ENCODE assay signal across 8 cellular contexts in genomic region chr17:67491009-67491677, GRCh38.
DNase-seq lines count a peak whose midpoint lies in the region; ATAC-seq and TF ChIP-seq lines count a peak whose summit lies in the region.

No MANE protein-coding gene starts in this region.

- POLR2A ChIA-PET in A673 (lab: Charles Lee; ENCODE audit: low non-redundant PET), result no interaction called here

- no peak for DNase-seq in A673 (ENCODE audit: low spot score)
- peak; percentile 93 for DNase-seq in HS-5 (ENCODE audit: low read depth)
- DNase-seq in amniotic epithelial cell (ENCODE audit: low read depth), result peak; percentile 96
- peak; percentile 94 for DNase-seq in left cardiac atrium
- peak; percentile 96 for DNase-seq in posterior vena cava (ENCODE audit: low spot score)
- DNase-seq in effector CD8-positive, alpha-beta T cell (lab: John Stamatoyannopoulos, UW), result no peak
- DNase-seq in NCI-H146 (lab: John Stamatoyannopoulos, UW), result no peak

- H3K36me3 ChIP-seq in A673 (ENCODE audit: insufficient read depth, low read length, poor library complexity, severe bottlenecking), result no peaks in the 10 kb centered on the region

- H3K9me3 ChIP-seq in A673 (ENCODE audit: low read depth, low read length, poor library complexity, severe bottlenecking), result no peaks in the 10 kb centered on the region

- CTCF ChIA-PET in A673 (lab: Charles Lee), result no interaction called here

- H3K4me1 ChIP-seq in A673 (ENCODE audit: insufficient read depth, low read length, poor library complexity, severe bottlenecking), result peaks cover 38% of the 10 kb centered on the region

- H3K27me3 ChIP-seq in A673 (replicated peaks; ENCODE audit: insufficient read depth, low read depth, low read length, poor library complexity), result no peaks in the 10 kb centered on the region

- no peak for TF ChIP-seq CTCF in A673 (conservative IDR thresholded peaks at IDR 0.05; ENCODE audit: low read depth, low read length)

- peak overlapping the region; percentile 15 for H3K27ac ChIP-seq in A673 (ENCODE audit: low read depth, low read length, poor library complexity, severe bottlenecking)

- no TSS peak for BruUV-seq in A673 (replicated peaks; lab: Mats Ljungman, UMichigan)

- intact Hi-C loops in A673 (cut with micrococcal nuclease; ENCODE audit: unreplicated experiment), result no loop called here
- intact Hi-C loops in left cardiac atrium (cut with DNase I), result loop anchor here in 1 of 2 donors (5.0 kb wide), 1 partner anchor 36 kb away; no protein-coding TSS in a partner anchor
- intact Hi-C loops in posterior vena cava (cut with DNase I), result no loop called here

- peak; percentile 97 to 98 for ATAC-seq in left cardiac atrium
- no peak for ATAC-seq in HG03108 (IDR thresholded peaks at IDR 0.05; ENCODE audit: unreplicated experiment)

- no peak overlapping the region for H3K4me3 ChIP-seq in A673 (ENCODE audit: low read depth, low read length, poor library complexity, severe bottlenecking)

Comparison
In these comparisons a context has a peak if more than half of its experiments do, and no peak if none do; other contexts are left out.
1. DNase-seq: peak in HS-5 (single experiment), amniotic epithelial cell (single experiment), left cardiac atrium (single experiment) and posterior vena cava (single experiment); none in A673 (single experiment), effector CD8-positive, alpha-beta T cell (single experiment) and NCI-H146 (single experiment).